In the genomic region with DNA sequence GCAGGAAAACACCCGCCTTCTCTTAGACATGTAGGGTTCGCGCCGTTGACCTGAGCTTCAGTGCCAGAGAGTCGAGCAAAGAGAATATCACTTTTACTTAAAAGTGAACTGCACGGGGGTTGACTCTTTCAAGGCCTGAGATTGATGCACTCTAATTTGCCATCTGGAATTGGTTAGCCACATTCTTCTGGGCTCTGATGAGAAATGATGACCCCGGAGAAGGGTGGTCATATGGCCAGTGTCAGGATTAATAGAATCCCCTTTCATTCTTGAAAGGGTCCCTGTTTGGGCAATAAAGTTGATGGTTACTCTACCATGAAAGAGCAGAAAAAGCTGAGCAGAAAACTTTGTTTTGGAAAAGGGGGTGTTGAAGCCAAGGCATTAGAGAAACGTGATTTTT, we compare ENCODE assay signal across 19 cellular contexts. TPM values are rescaled to one million over a fixed set of nuclear protein-coding genes. Genes with fewer than 3 reads are reported as not detected.
DNase-seq lines count a peak whose midpoint lies in the region; ATAC-seq, FAIRE-seq and TF ChIP-seq lines count a peak whose summit lies in the region.
"Had no signal": no experiment of that assay in that cellular context is flagged by ENCODE, and none has a peak within 500 bp of the region (broad histone marks: within the 10 kb centered on the region; RNA-seq: fewer than 3 reads in every experiment).

No MANE protein-coding gene starts in this region.

- no peaks in the 10 kb centered on the region for H4K20me1 ChIP-seq in Loucy (ENCODE audit: insufficient read depth, low read length, poor library complexity, severe bottlenecking)

- 93 to 94% methylated on average over 7 of the region's 8 CpGs for WGBS in endodermal cell (ENCODE audit: insufficient coverage in 1 of 2, insufficient read length in 1 of 2), 2 experiments
- WGBS in mesodermal cell (ENCODE audit: insufficient coverage in 2 of 2), 2 experiments = 91 to 98% methylated on average over 7 of the region's 8 CpGs
- 70 to 85% (median 72%) methylated on average over 8 of the region's 8 CpGs for WGBS in small intestine, 3 donors

- H3K27me3 Mint-ChIP-seq in endodermal cell (ENCODE audit: insufficient read depth) = no peaks in the 10 kb centered on the region
- H3K27me3 Mint-ChIP-seq: B cell, T-cell had no signal

- no peaks in the 10 kb centered on the region for H3K9me3 Mint-ChIP-seq in endodermal cell
- H3K9me3 Mint-ChIP-seq: T-cell, WTC11 had no signal

- no peak for ATAC-seq in HG03354 (IDR thresholded peaks at IDR 0.05; ENCODE audit: poor library complexity, severe bottlenecking, unreplicated experiment)
- ATAC-seq: body of pancreas, PC-3 had no signal

- H3K4me1 ChIP-seq in Loucy (ENCODE audit: insufficient read depth, low read length, poor library complexity, severe bottlenecking) (peaks cover 22% of the 10 kb centered on the region), endodermal cell (ENCODE audit: control insufficient read depth, insufficient read depth, low read length) (peaks cover 2% of the 10 kb centered on the region), mesodermal cell (ENCODE audit: control insufficient read depth, insufficient read depth, low read length, poor library complexity, severe bottlenecking) (peaks cover 12% of the 10 kb centered on the region), small intestine (ENCODE audit: control insufficient read depth in 2 of 2, insufficient read depth in 1 of 2, low read depth in 1 of 2, low read length in 1 of 2) (peaks cover 4 to 28% of the 10 kb centered on the region in 2 donors)
- H3K4me1 ChIP-seq: prostate gland had no signal

- H3K4me3 Mint-ChIP-seq in endodermal cell = no peak overlapping the region
- H3K4me3 Mint-ChIP-seq: B cell, WTC11 had no signal

- H3K36me3 ChIP-seq in Loucy (ENCODE audit: insufficient read depth, low read length) = no peaks in the 10 kb centered on the region
- no peaks in the 10 kb centered on the region for H3K36me3 ChIP-seq in endodermal cell (ENCODE audit: control insufficient read depth, insufficient read depth, low read length)
- no peaks in the 10 kb centered on the region for H3K36me3 ChIP-seq in mesodermal cell (ENCODE audit: control insufficient read depth, insufficient read depth, low read length)
- no peaks in the 10 kb centered on the region for H3K36me3 ChIP-seq in small intestine (ENCODE audit: control insufficient read depth in 2 of 2, insufficient read depth in 2 of 2, low read length in 2 of 2)
- H3K36me3 ChIP-seq: prostate gland had no signal

- TF ChIP-seq CTCF in Loucy (conservative IDR thresholded peaks at IDR 0.05; ENCODE audit: low read length) (no peak), endodermal cell (conservative IDR thresholded peaks at IDR 0.05) (no peak)

- H3K9me3 ChIP-seq in Loucy (ENCODE audit: insufficient read depth, low read depth, low read length) (no peaks in the 10 kb centered on the region), endodermal cell (ENCODE audit: control insufficient read depth, low read length) (no peaks in the 10 kb centered on the region), mesodermal cell (ENCODE audit: control insufficient read depth, low read length) (no peaks in the 10 kb centered on the region), small intestine (ENCODE audit: control insufficient read depth, low read depth) (no peaks in the 10 kb centered on the region)
- H3K9me3 ChIP-seq: body of pancreas, prostate gland had no signal

- H3K9ac ChIP-seq in Loucy (ENCODE audit: low read depth, low read length, poor library complexity, severe bottlenecking) (peak overlapping the region; percentile 40), endodermal cell (ENCODE audit: extremely low read depth, low read length, poor library complexity, severe bottlenecking) (no peak overlapping the region)
- H3K9ac ChIP-seq: GM23248 had no signal

- no peaks in the 10 kb centered on the region for H3K36me3 Mint-ChIP-seq in endodermal cell (ENCODE audit: low read depth)
- H3K36me3 Mint-ChIP-seq: WTC11 had no signal

- 0 out of 2 replicates have a peak, but pooled peaks cover 4% of the 10 kb centered on the region for H3F3A ChIP-seq in Loucy (ENCODE audit: low read depth)

- peaks cover 54% of the 10 kb centered on the region for H3K4me1 Mint-ChIP-seq in endodermal cell

- no peak for FAIRE-seq in small intestine (lab: Jason Lieb, UNC)
- no peak for FAIRE-seq in frontal cortex (lab: Jason Lieb, UNC)

- DNase-seq in endodermal cell (no peak), small intestine (no peak), mesenteric fat pad (ENCODE audit: low spot score) (no peak), frontal cortex (ENCODE audit: low spot score in 2 of 2) (no peak), SHP77 (lab: John Stamatoyannopoulos, UW) (no peak)
- DNase-seq: activated CD8-positive, alpha-beta memory T cell treated with anti-CD3 and anti-CD28 coated beads, Interleukin-2, amount 50 U/mL, for 4 hours; body of pancreas; dermis blood vessel endothelial cell; GM23248; NCI-H1694 treated with DMSO at 0.1 percent for 48 hours; NCI-H510A; PC-3 had no signal

- peaks cover 24% of the 10 kb centered on the region; the same call in 1 of the 2 replicates for H3K79me2 ChIP-seq in Loucy (ENCODE audit: insufficient read depth, low read length)

- H3K27ac Mint-ChIP-seq in endodermal cell = peak overlapping the region; percentile 76
- H3K27ac Mint-ChIP-seq: WTC11 had no signal

- H3K27ac ChIP-seq in endodermal cell (ENCODE audit: low read depth, low read length) = no peak overlapping the region
- H3K27ac ChIP-seq in mesodermal cell (ENCODE audit: low read depth, low read length, severe bottlenecking) = peak overlapping the region; percentile 71
- peak overlapping the region; percentile 70 to 85 for H3K27ac ChIP-seq in small intestine (ENCODE audit: low read depth in 1 of 2, low read length in 1 of 2)
- H3K27ac ChIP-seq: body of pancreas, GM23248, prostate gland had no signal

- peak overlapping the region; percentile 64 for H3K4me2 ChIP-seq in Loucy (ENCODE audit: low read depth, low read length, poor library complexity, severe bottlenecking)

- H3K4me3 ChIP-seq in Loucy (ENCODE audit: low read length, poor library complexity, severe bottlenecking) = no peak overlapping the region
- H3K4me3 ChIP-seq in endodermal cell (ENCODE audit: low read length) = no peak overlapping the region
- H3K4me3 ChIP-seq in mesodermal cell (ENCODE audit: extremely low read depth, insufficient read depth, low read length, poor library complexity, severe bottlenecking) = no peak overlapping the region
- no peak overlapping the region for H3K4me3 ChIP-seq in small intestine (ENCODE audit: low read depth in 1 of 2, low read length in 2 of 2)
- H3K4me3 ChIP-seq: body of pancreas, GM23248, prostate gland had no signal

- no peak overlapping the region for H2AFZ ChIP-seq in Loucy (ENCODE audit: low read length)
- H2AFZ ChIP-seq: GM23248 had no signal

- H3K27me3 ChIP-seq in Loucy (ENCODE audit: insufficient read depth, low read length, poor library complexity, severe bottlenecking) (no peaks in the 10 kb centered on the region), endodermal cell (ENCODE audit: control insufficient read depth, insufficient read depth, low read length, poor library complexity, severe bottlenecking) (no peaks in the 10 kb centered on the region), small intestine (ENCODE audit: control insufficient read depth in 2 of 2, insufficient read depth in 2 of 2, low read length in 2 of 2) (no peaks in the 10 kb centered on the region)
- H3K27me3 ChIP-seq: body of pancreas had no signal

- no peaks in the 10 kb centered on the region for H3K9me2 ChIP-seq in Loucy (replicated peaks; ENCODE audit: low read depth, low read length)

RNA-seq across cellular contexts. Expression of a gene that starts 31.2 kb away (rescaled TPM):
- total RNA-seq in endodermal cell (10 to 100 TPM in 1 of 2 donors, 1 to 10 TPM in 1; 9.1 to 11.9 TPM), mesenteric fat pad (20.2 TPM), frontal cortex (11.4 TPM)
- polyA plus RNA-seq in endodermal cell (2013, experiment 1 of 2) = 6.1 TPM
- polyA plus RNA-seq in endodermal cell (2013, experiment 2 of 2) = 4.6 TPM
- 23.7 TPM for polyA plus RNA-seq in mesodermal cell (2013, experiment 1 of 2)
- polyA plus RNA-seq in mesodermal cell (2013, experiment 2 of 2) = 20.1 TPM
- polyA plus RNA-seq in small intestine = 10 to 100 TPM; 24.4 to 50.5 (median 27.7) TPM

RNA-seq across cellular contexts. Expression of a gene that starts 60.0 kb away (rescaled TPM):
- 100 to 1,000 TPM; 153 to 173 TPM for total RNA-seq in endodermal cell
- polyA plus RNA-seq in endodermal cell (2013, experiment 1 of 2) = 242 TPM
- polyA plus RNA-seq in endodermal cell (2013, experiment 2 of 2) = 229 TPM
- polyA plus RNA-seq in mesodermal cell (2013, experiment 1 of 2) = 239 TPM
- polyA plus RNA-seq in mesodermal cell (2013, experiment 2 of 2) = 238 TPM
- 100 to 1,000 TPM; 134 to 222 (median 201) TPM for polyA plus RNA-seq in small intestine
- total RNA-seq in mesenteric fat pad = 141 TPM
- total RNA-seq in frontal cortex = 113 TPM
